1 cellular context compared by ENCODE assay signal in genomic region chr3:116423945-116424344, GRCh38.
TF ChIP-seq lines count a peak whose summit lies in the region.

No MANE protein-coding gene starts in this region.

TF ChIP-seq in SK-N-SH treated with all-trans-retinoic acid at 6 μM for 48 hours, 23 proteins besides CTCF, POLR2A, EP300 and RAD21 (continued from another document):
- TF ChIP-seq, protein P1, sequence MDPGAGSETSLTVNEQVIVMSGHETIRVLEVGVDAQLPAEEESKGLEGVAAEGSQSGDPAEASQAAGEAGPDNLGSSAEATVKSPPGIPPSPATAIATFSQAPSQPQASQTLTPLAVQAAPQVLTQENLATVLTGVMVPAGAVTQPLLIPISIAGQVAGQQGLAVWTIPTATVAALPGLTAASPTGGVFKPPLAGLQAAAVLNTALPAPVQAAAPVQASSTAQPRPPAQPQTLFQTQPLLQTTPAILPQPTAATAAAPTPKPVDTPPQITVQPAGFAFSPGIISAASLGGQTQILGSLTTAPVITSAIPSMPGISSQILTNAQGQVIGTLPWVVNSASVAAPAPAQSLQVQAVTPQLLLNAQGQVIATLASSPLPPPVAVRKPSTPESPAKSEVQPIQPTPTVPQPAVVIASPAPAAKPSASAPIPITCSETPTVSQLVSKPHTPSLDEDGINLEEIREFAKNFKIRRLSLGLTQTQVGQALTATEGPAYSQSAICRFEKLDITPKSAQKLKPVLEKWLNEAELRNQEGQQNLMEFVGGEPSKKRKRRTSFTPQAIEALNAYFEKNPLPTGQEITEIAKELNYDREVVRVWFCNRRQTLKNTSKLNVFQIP (CRISPR knock-in tag; IDR thresholded peaks at IDR 0.05; ENCODE audit: borderline replicate concordance, low read depth) = no peak
- TF ChIP-seq ZNF70 (CRISPR knock-in tag; IDR thresholded peaks at IDR 0.05) (no peak), ZFP30 (CRISPR knock-in tag; IDR thresholded peaks at IDR 0.05) (no peak), GLIS3 (CRISPR knock-in tag; IDR thresholded peaks at IDR 0.05) (no peak), ZFP3 (CRISPR knock-in tag; IDR thresholded peaks at IDR 0.05) (no peak), ARNTL (CRISPR knock-in tag; IDR thresholded peaks at IDR 0.05; ENCODE audit: borderline replicate concordance, low read depth) (no peak), ZNF8 (CRISPR knock-in tag; IDR thresholded peaks at IDR 0.05) (no peak), TOX (CRISPR knock-in tag; IDR thresholded peaks at IDR 0.05; ENCODE audit: borderline replicate concordance) (no peak)
